In genomic region chr15:45285413-45285812, GRCh38 we compare ENCODE assay signal across 25 cellular contexts. TPM values are rescaled to one million over a fixed set of nuclear protein-coding genes. Genes with fewer than 3 reads are reported as not detected.
"Had no signal": no experiment of that assay in that cellular context is flagged by ENCODE, and none has a peak within 500 bp of the region (broad histone marks: within the 10 kb centered on the region; RNA-seq: fewer than 3 reads in every experiment).

No MANE protein-coding gene starts in this region.

- H3K36me3 ChIP-seq: SJSA1 had no signal

- DNase-seq: activated CD4-positive, alpha-beta T cell treated with anti-CD3 and anti-CD28 coated beads for 4 hours; activated CD8-positive, alpha-beta memory T cell treated with anti-CD3 and anti-CD28 coated beads, Interleukin-2, amount 50 U/mL, for 4 hours; activated CD8-positive, alpha-beta T cell treated with anti-CD3 and anti-CD28 coated beads for 36 hours; activated naive CD4-positive, alpha-beta T cell treated with anti-CD3 and anti-CD28 coated beads, Interleukin-2, amount 50 U/mL, for 16 hours; activated T-cell treated with anti-CD3 and anti-CD28 coated beads, Interleukin-2, amount 50 U/mL, for 72 hours; aorta; KG1; NCI-H1092; NCI-H1417 treated with DMSO at 0.1 percent for 48 hours; NCI-H1694; NCI-H2029; NCI-H345; NCI-H510A; NCI-H526 treated with DMSO at 0.1 percent for 48 hours; NCI-H82; RPMI8226; SHP77 had no signal

- H3K9me3 ChIP-seq: SJSA1 had no signal

- H3K9me3 Mint-ChIP-seq: activated CD8-positive, alpha-beta T cell treated with anti-CD3 and anti-CD28 coated beads for 36 hours; activated T-cell treated with anti-CD3 and anti-CD28 coated beads, Interleukin-2, amount 50 U/mL, for 72 hours; central memory CD8-positive, alpha-beta T cell; T-helper 1 cell treated with Interleukin-12 subunit alpha and Interleukin-12 subunit beta and Interleukin-4 antibody, amounts not matched to agents 30 μg/mL and 1 μg/mL, for 36 hours had no signal

- H3K4me3 Mint-ChIP-seq: activated CD8-positive, alpha-beta T cell treated with anti-CD3 and anti-CD28 coated beads for 36 hours; activated T-cell treated with anti-CD3 and anti-CD28 coated beads, Interleukin-2, amount 50 U/mL, for 72 hours; central memory CD8-positive, alpha-beta T cell; T-helper 1 cell treated with Interleukin-12 subunit alpha and Interleukin-12 subunit beta and Interleukin-4 antibody, amounts not matched to agents 30 μg/mL and 1 μg/mL, for 36 hours had no signal

- H3K4me3 ChIP-seq: SJSA1 had no signal

- H3K27me3 ChIP-seq: SJSA1 had no signal

- H3K4me1 ChIP-seq: SJSA1 had no signal

- H3K4me1 Mint-ChIP-seq: central memory CD8-positive, alpha-beta T cell had no signal

- ATAC-seq: activated CD4-positive, CD25-positive, alpha-beta regulatory T cell treated with anti-CD3 and anti-CD28 coated beads, Interleukin-2, amount 50 U/mL, for 24 hours; activated CD8-positive, alpha-beta T cell treated with anti-CD3 and anti-CD28 coated beads for 36 hours; activated T-cell treated with anti-CD3 and anti-CD28 coated beads, Interleukin-2, amount 50 U/mL, for 72 hours; Panc1 had no signal

- H3K27ac Mint-ChIP-seq: activated CD8-positive, alpha-beta T cell treated with anti-CD3 and anti-CD28 coated beads for 36 hours; activated T-cell treated with anti-CD3 and anti-CD28 coated beads, Interleukin-2, amount 50 U/mL, for 72 hours; T-helper 1 cell treated with Interleukin-12 subunit alpha and Interleukin-12 subunit beta and Interleukin-4 antibody, amounts not matched to agents 30 μg/mL and 1 μg/mL, for 36 hours had no signal

- H3K27ac ChIP-seq: SJSA1 had no signal

RNA-seq across cellular contexts. Expression of gene SLC28A2, which starts 33.4 kb away (rescaled TPM):
- total RNA-seq: activated CD8-positive, alpha-beta T cell treated with anti-CD3 and anti-CD28 coated beads for 36 hours; activated T-cell treated with anti-CD3 and anti-CD28 coated beads, Interleukin-2, amount 50 U/mL, for 72 hours; aorta; bronchial epithelial cell; MCF 10A; OCI-LY7; SJSA1 had no signal
